17 cellular contexts compared by ENCODE assay signal in the genomic region with DNA sequence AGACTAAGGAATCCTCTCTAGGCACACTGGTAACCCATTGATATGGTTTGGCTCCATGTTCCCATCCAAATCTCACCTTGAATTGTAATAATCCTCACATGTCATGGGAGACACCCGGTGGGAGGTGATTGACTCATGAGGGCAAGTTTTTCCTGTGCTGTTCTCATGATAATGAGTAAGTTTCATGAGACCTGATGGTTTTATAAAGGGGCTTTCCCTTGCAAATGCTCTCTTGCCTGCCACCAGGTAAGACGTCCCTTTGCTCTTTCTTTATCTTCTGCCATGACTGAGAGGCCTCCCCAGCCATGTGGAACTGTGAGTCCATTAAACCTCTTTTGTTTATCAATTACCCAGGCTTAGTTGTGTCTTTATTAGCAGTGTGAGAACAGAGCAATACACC.
DNase-seq lines count a peak whose midpoint lies in the region; ATAC-seq, FAIRE-seq and TF ChIP-seq lines count a peak whose summit lies in the region.
"Had no signal": no experiment of that assay in that cellular context is flagged by ENCODE, and none has a peak within 500 bp of the region (broad histone marks: within the 10 kb centered on the region; RNA-seq: fewer than 3 reads in every experiment).

No MANE protein-coding gene starts in this region.

- POLR2A ChIA-PET in activated CD4-positive, alpha-beta T cell treated with anti-CD3 and anti-CD28 coated beads, Interleukin-2, amount 10 ng/mL, durations not matched to agents 7 days and 5 days (lab: Charles Lee): no interaction called here
- POLR2A ChIA-PET in naive thymus-derived CD8-positive, alpha-beta T cell (lab: Charles Lee): no interaction called here

- CTCF ChIA-PET in activated CD4-positive, alpha-beta T cell treated with anti-CD3 and anti-CD28 coated beads, Interleukin-2, amount 10 ng/mL, durations not matched to agents 7 days and 5 days (lab: Charles Lee): no interaction called here

- H3K27ac Mint-ChIP-seq in activated CD4-positive, alpha-beta T cell treated with anti-CD3 and anti-CD28 coated beads, Interleukin-2, amount 10 ng/mL, durations not matched to agents 7 days and 5 days: no peak overlapping the region
- no peak overlapping the region for H3K27ac Mint-ChIP-seq in naive thymus-derived CD8-positive, alpha-beta T cell
- no peak overlapping the region for H3K27ac Mint-ChIP-seq in activated CD4-positive, alpha-beta T cell treated with anti-CD3 and anti-CD28 coated beads, Interleukin-2, amount 10 ng/mL, durations not matched to agents 24 days and 14 days

- WGBS in HUES64: 31% methylated on average over 2 of the region's 2 CpGs

- H3K9me3 Mint-ChIP-seq in activated CD4-positive, alpha-beta T cell treated with anti-CD3 and anti-CD28 coated beads, Interleukin-2, amount 10 ng/mL, durations not matched to agents 7 days and 5 days: no peaks in the 10 kb centered on the region
- peaks cover 0 to 8% (median 2%) of the 10 kb centered on the region in 9 donors for H3K9me3 Mint-ChIP-seq in naive thymus-derived CD8-positive, alpha-beta T cell
- H3K9me3 Mint-ChIP-seq in activated CD4-positive, alpha-beta T cell treated with anti-CD3 and anti-CD28 coated beads, Interleukin-2, amount 10 ng/mL, durations not matched to agents 24 days and 14 days: no peaks in the 10 kb centered on the region

- no peaks in the 10 kb centered on the region for H3K4me1 Mint-ChIP-seq in activated CD4-positive, alpha-beta T cell treated with anti-CD3 and anti-CD28 coated beads, Interleukin-2, amount 10 ng/mL, durations not matched to agents 7 days and 5 days
- no peaks in the 10 kb centered on the region for H3K4me1 Mint-ChIP-seq in naive thymus-derived CD8-positive, alpha-beta T cell
- H3K4me1 Mint-ChIP-seq in activated CD4-positive, alpha-beta T cell treated with anti-CD3 and anti-CD28 coated beads, Interleukin-2, amount 10 ng/mL, durations not matched to agents 24 days and 14 days: no peaks in the 10 kb centered on the region

- H3K27me3 Mint-ChIP-seq in activated CD4-positive, alpha-beta T cell treated with anti-CD3 and anti-CD28 coated beads, Interleukin-2, amount 10 ng/mL, durations not matched to agents 7 days and 5 days: no peaks in the 10 kb centered on the region
- peaks cover 0 to 5% (median 0%) of the 10 kb centered on the region in 5 donors for H3K27me3 Mint-ChIP-seq in naive thymus-derived CD8-positive, alpha-beta T cell
- no peaks in the 10 kb centered on the region for H3K27me3 Mint-ChIP-seq in activated CD4-positive, alpha-beta T cell treated with anti-CD3 and anti-CD28 coated beads, Interleukin-2, amount 10 ng/mL, durations not matched to agents 24 days and 14 days

- peaks cover 17% of the 10 kb centered on the region for H3K4me1 ChIP-seq in HUES64 (ENCODE audit: insufficient read depth, low read length)

- H3K36me3 Mint-ChIP-seq in activated CD4-positive, alpha-beta T cell treated with anti-CD3 and anti-CD28 coated beads, Interleukin-2, amount 10 ng/mL, durations not matched to agents 7 days and 5 days (ENCODE audit: low read depth): no peaks in the 10 kb centered on the region
- H3K36me3 Mint-ChIP-seq in naive thymus-derived CD8-positive, alpha-beta T cell: no peaks in the 10 kb centered on the region
- no peaks in the 10 kb centered on the region for H3K36me3 Mint-ChIP-seq in activated CD4-positive, alpha-beta T cell treated with anti-CD3 and anti-CD28 coated beads, Interleukin-2, amount 10 ng/mL, durations not matched to agents 24 days and 14 days (ENCODE audit: low read depth)

- intact Hi-C loops in activated CD4-positive, alpha-beta T cell treated with anti-CD3 and anti-CD28 coated beads, Interleukin-2, amount 10 ng/mL, durations not matched to agents 24 days and 14 days (cut with micrococcal nuclease): no loop called here

- H3K4me3 Mint-ChIP-seq in activated CD4-positive, alpha-beta T cell treated with anti-CD3 and anti-CD28 coated beads, Interleukin-2, amount 10 ng/mL, durations not matched to agents 7 days and 5 days: no peak overlapping the region
- no peak overlapping the region for H3K4me3 Mint-ChIP-seq in naive thymus-derived CD8-positive, alpha-beta T cell
- no peak overlapping the region for H3K4me3 Mint-ChIP-seq in activated CD4-positive, alpha-beta T cell treated with anti-CD3 and anti-CD28 coated beads, Interleukin-2, amount 10 ng/mL, durations not matched to agents 24 days and 14 days

- no peaks in the 10 kb centered on the region for H3K27me3 ChIP-seq in HUES64 (ENCODE audit: insufficient read depth, low read length)
- peaks cover 2% of the 10 kb centered on the region for H3K27me3 ChIP-seq in bronchial epithelial cell (ENCODE audit: control insufficient read depth, insufficient read depth, low read length)
- H3K27me3 ChIP-seq: SJCRH30 had no signal

- H3K9me3 ChIP-seq in HUES64 (ENCODE audit: insufficient read depth, low read depth, low read length): no peaks in the 10 kb centered on the region
- H3K9me3 ChIP-seq: SJCRH30 had no signal

- peak overlapping the region; percentile 39; the same call in 1 of the 2 replicates for H3K27ac ChIP-seq in HUES64 (ENCODE audit: low read depth, low read length)
- H3K27ac ChIP-seq: PC-9, SJCRH30 had no signal

- FAIRE-seq in bronchial epithelial cell (lab: Jason Lieb, UNC): no peak
- FAIRE-seq: G401.6 had no signal

- peak; percentile 2 for DNase-seq in bronchial epithelial cell (ENCODE audit: low read depth)
- peak; percentile 16 for DNase-seq in iPS DF 4.7 (ENCODE audit: extremely low read depth, low spot score)
- no peak for DNase-seq in activated CD4-positive, alpha-beta T cell treated with anti-CD3 and anti-CD28 coated beads, Interleukin-2, amount 10 ng/mL, durations not matched to agents 7 days and 5 days
- DNase-seq in naive thymus-derived CD8-positive, alpha-beta T cell: no peak
- DNase-seq in activated CD8-positive, alpha-beta memory T cell treated with anti-CD3 and anti-CD28 coated beads, Interleukin-2, amount 50 U/mL, for 48 hours: no peak
- no peak for DNase-seq in activated CD4-positive, alpha-beta T cell treated with anti-CD3 and anti-CD28 coated beads, Interleukin-2, amount 10 ng/mL, durations not matched to agents 24 days and 14 days
- DNase-seq: AML-193, KG1, NCI-H1105 treated with DMSO at 0.1 percent for 48 hours, NCI-H1694, NCI-H2107, NCI-H524 treated with DMSO at 0.1 percent for 48 hours, PC-9, SJCRH30 had no signal

- H3K9ac ChIP-seq in HUES64 (ENCODE audit: low read depth, low read length): no peak overlapping the region

- TF ChIP-seq CTCF in bronchial epithelial cell (IDR thresholded peaks at IDR 0.05; ENCODE audit: insufficient read depth, low read length, severe bottlenecking): no peak

- no peak for ATAC-seq in naive thymus-derived CD8-positive, alpha-beta T cell
- ATAC-seq: HCT116 had no signal

- no peaks in the 10 kb centered on the region for H3K36me3 ChIP-seq in HUES64 (ENCODE audit: insufficient read depth, low read length)
- H3K36me3 ChIP-seq in bronchial epithelial cell (ENCODE audit: control insufficient read depth, insufficient read depth, low read length): no peaks in the 10 kb centered on the region
- H3K36me3 ChIP-seq: SJCRH30 had no signal

- H3K4me3 ChIP-seq in HUES64 (ENCODE audit: low read length): no peak overlapping the region
- H3K4me3 ChIP-seq in bronchial epithelial cell (ENCODE audit: low read depth, low read length): no peak overlapping the region
- H3K4me3 ChIP-seq: PC-9, SJCRH30 had no signal

Comparison
In these comparisons a context has a peak if more than half of its experiments do, and no peak if none do; other contexts are left out.
1. DNase-seq: peak in bronchial epithelial cell (single experiment) and iPS DF 4.7 (single experiment); none in activated CD4-positive, alpha-beta T cell treated with anti-CD3 and anti-CD28 coated beads, Interleukin-2, amount 10 ng/mL, durations not matched to agents 7 days and 5 days (single experiment), naive thymus-derived CD8-positive, alpha-beta T cell (0 of 10), activated CD8-positive, alpha-beta memory T cell treated with anti-CD3 and anti-CD28 coated beads, Interleukin-2, amount 50 U/mL, for 48 hours (single experiment) and activated CD4-positive, alpha-beta T cell treated with anti-CD3 and anti-CD28 coated beads, Interleukin-2, amount 10 ng/mL, durations not matched to agents 24 days and 14 days (single experiment).